In genomic region chr19:2578911-2579677, GRCh38 we compare ENCODE assay signal across 1 cellular context.
A peak's percentile ranks its signal among the peaks of the same experiment; 100 is the strongest.
TF ChIP-seq lines count a peak whose summit lies in the region.

No MANE protein-coding gene starts in this region.

TF ChIP-seq in HepG2, 621 proteins besides CTCF, POLR2A, EP300 and RAD21 (continued from another document and continues in another):
- TF ChIP-seq ZNF503 (CRISPR knock-in tag; IDR thresholded peaks at IDR 0.05) = peak; percentile 63; the same call in 1 of the 2 replicates
- no peak for TF ChIP-seq SNAPC5 (CRISPR knock-in tag; IDR thresholded peaks at IDR 0.05; ENCODE audit: borderline replicate concordance)
- TF ChIP-seq SRSF4 (IDR thresholded peaks at IDR 0.05; ENCODE audit: low read depth, low read length, poor library complexity, severe bottlenecking) = no peak
- no peak for TF ChIP-seq TCF7L2 (IDR thresholded peaks at IDR 0.05; ENCODE audit: low read depth, low read length)
- no peak for TF ChIP-seq MAFF (IDR thresholded peaks at IDR 0.05; ENCODE audit: low read depth, low read length)
- TF ChIP-seq TAF1 (CRISPR knock-in tag; IDR thresholded peaks at IDR 0.05) = peak; percentile 49
- TF ChIP-seq ZNF296 (CRISPR knock-in tag; conservative IDR thresholded peaks at IDR 0.05) = no peak
- TF ChIP-seq ZXDC (CRISPR knock-in tag; IDR thresholded peaks at IDR 0.05) = no peak
- TF ChIP-seq CREBL2 (CRISPR knock-in tag; IDR thresholded peaks at IDR 0.05; ENCODE audit: borderline replicate concordance) = no peak
- TF ChIP-seq SMC3 (IDR thresholded peaks at IDR 0.05; ENCODE audit: low read length) = peak; percentile 52; the same call in 1 of the 2 replicates
- 0 out of 2 replicates have a peak, but pooled peaks have one; percentile 19 for TF ChIP-seq MIER3 (CRISPR knock-in tag; IDR thresholded peaks at IDR 0.05; ENCODE audit: borderline replicate concordance)
- TF ChIP-seq MATR3 (CRISPR knock-in tag; IDR thresholded peaks at IDR 0.05) = no peak
- no peak for TF ChIP-seq ZSCAN5A (CRISPR knock-in tag; IDR thresholded peaks at IDR 0.05; ENCODE audit: borderline replicate concordance)
- TF ChIP-seq MXD3 (CRISPR knock-in tag; IDR thresholded peaks at IDR 0.05) = peak; percentile 74; the same call in 1 of the 2 replicates
- TF ChIP-seq KDM1A (CRISPR knock-in tag; IDR thresholded peaks at IDR 0.05) = no peak
- TF ChIP-seq E2F1 (CRISPR knock-in tag; IDR thresholded peaks at IDR 0.05) = no peak
- 0 out of 2 replicates have a peak, but pooled peaks have one; percentile 32 for TF ChIP-seq ZBTB43 (CRISPR knock-in tag; conservative IDR thresholded peaks at IDR 0.05)
- no peak for TF ChIP-seq ZNF124 (CRISPR knock-in tag; IDR thresholded peaks at IDR 0.05)
- TF ChIP-seq TRIM22 (IDR thresholded peaks at IDR 0.05) = no peak
- peak; percentile 80 for TF ChIP-seq SP4 (CRISPR knock-in tag; IDR thresholded peaks at IDR 0.05)
- TF ChIP-seq ZNF263 (CRISPR knock-in tag; IDR thresholded peaks at IDR 0.05) = peak; percentile 92
- TF ChIP-seq POGZ (CRISPR knock-in tag; IDR thresholded peaks at IDR 0.05) = peak; percentile 46; the same call in 1 of the 2 replicates
- TF ChIP-seq ARID4A (CRISPR knock-in tag; IDR thresholded peaks at IDR 0.05; ENCODE audit: borderline replicate concordance) = peak; percentile 83
- no peak for TF ChIP-seq DDIT3 (CRISPR knock-in tag; IDR thresholded peaks at IDR 0.05)
- TF ChIP-seq ZNF354B (CRISPR knock-in tag; IDR thresholded peaks at IDR 0.05) = no peak
- peak; percentile 1; the same call in 1 of the 2 replicates for TF ChIP-seq ZNF281 (CRISPR knock-in tag; IDR thresholded peaks at IDR 0.05; ENCODE audit: borderline replicate concordance)
- 0 out of 2 replicates have a peak, but pooled peaks have one; percentile 38 for TF ChIP-seq ZNF512 (CRISPR knock-in tag; IDR thresholded peaks at IDR 0.05)
- TF ChIP-seq ZNF513 (CRISPR knock-in tag; conservative IDR thresholded peaks at IDR 0.05) = no peak
- TF ChIP-seq TOE1 (CRISPR knock-in tag; IDR thresholded peaks at IDR 0.05) = 0 out of 2 replicates have a peak, but pooled peaks have one; percentile 53
- TF ChIP-seq ZNF782 (CRISPR knock-in tag; IDR thresholded peaks at IDR 0.05; ENCODE audit: borderline replicate concordance) = peak; percentile 66; the same call in 1 of the 2 replicates
- TF ChIP-seq CEBPB (IDR thresholded peaks at IDR 0.05; ENCODE audit: borderline replicate concordance, low read depth, low read length) = no peak; the same call in 1 of the 2 replicates
- peak; percentile 50; the same call in 1 of the 2 replicates for TF ChIP-seq ZNF614 (CRISPR knock-in tag; IDR thresholded peaks at IDR 0.05; ENCODE audit: borderline replicate concordance)
- peak; percentile 77; the same call in 1 of the 2 replicates for TF ChIP-seq KLF6 (CRISPR knock-in tag; IDR thresholded peaks at IDR 0.05)
